17 cellular contexts compared by ENCODE assay signal in genomic region chr3:113161661-113162060, GRCh38. TPM values are rescaled to one million over a fixed set of nuclear protein-coding genes. Genes with fewer than 3 reads are reported as not detected.
A peak's percentile ranks its signal among the peaks of the same experiment; 100 is the strongest.
DNase-seq lines count a peak whose midpoint lies in the region; TF ChIP-seq lines count a peak whose summit lies in the region.
"Had no signal": no experiment of that assay in that cellular context is flagged by ENCODE, and none has a peak within 500 bp of the region (broad histone marks: within the 10 kb centered on the region; RNA-seq: fewer than 3 reads in every experiment).

No MANE protein-coding gene starts in this region.

- DNase-seq in DMS79 treated with DMSO at 0.1 percent for 48 hours (lab: John Stamatoyannopoulos, UW) (peak; percentile 85), esophagus muscularis mucosa (ENCODE audit: extremely low spot score) (peak; percentile 42), nephron progenitor cell (no peak), type B pancreatic cell (ENCODE audit: extremely low spot score, unreplicated experiment) (no peak), NCI-H774 (lab: John Stamatoyannopoulos, UW) (no peak), NCI-H2107 (lab: John Stamatoyannopoulos, UW) (no peak)
- no peak for DNase-seq in activated CD4-positive, alpha-beta memory T cell treated with anti-CD3 and anti-CD28 coated beads, Interleukin-2, amount 10 ng/mL, durations not matched to agents 7 days and 5 days
- DNase-seq: C1 segment of cervical spinal cord; Calu3; CD4-positive, alpha-beta T cell; DND-41; GDM1; GOT3; H9; IMR-90 had no signal

- H3K27ac ChIP-seq in esophagus muscularis mucosa (replicated peaks in 1 of 4): no peak overlapping the region

- POLR2A ChIA-PET in activated CD4-positive, alpha-beta memory T cell treated with anti-CD3 and anti-CD28 coated beads, Interleukin-2, amount 10 ng/mL, durations not matched to agents 7 days and 5 days (lab: Charles Lee): no interaction called here

- H3K27ac Mint-ChIP-seq in nephron progenitor cell: peak overlapping the region; percentile 60
- H3K27ac Mint-ChIP-seq in type B pancreatic cell: peak overlapping the region; percentile 5
- H3K27ac Mint-ChIP-seq in activated CD4-positive, alpha-beta memory T cell treated with anti-CD3 and anti-CD28 coated beads, Interleukin-2, amount 10 ng/mL, durations not matched to agents 7 days and 5 days: no peak overlapping the region
- H3K27ac Mint-ChIP-seq: B cell; CD4-positive, alpha-beta T cell; H9 had no signal

- CTCF ChIA-PET in activated CD4-positive, alpha-beta memory T cell treated with anti-CD3 and anti-CD28 coated beads, Interleukin-2, amount 10 ng/mL, durations not matched to agents 7 days and 5 days (lab: Charles Lee): no interaction called here

- no peak overlapping the region for H3K4me3 ChIP-seq in esophagus muscularis mucosa

- intact Hi-C loops in esophagus muscularis mucosa (cut with DNase I): no loop called here

- TF ChIP-seq EP300 in esophagus muscularis mucosa (IDR thresholded peaks at IDR 0.05): no peak

- TF ChIP-seq POLR2A in esophagus muscularis mucosa (IDR thresholded peaks at IDR 0.05; ENCODE audit: low read depth): no peak

- peaks cover 5 to 61% (median 51%) of the 10 kb centered on the region in 4 donors for H3K4me1 ChIP-seq in esophagus muscularis mucosa

- peaks cover 74% of the 10 kb centered on the region for H3K4me1 Mint-ChIP-seq in nephron progenitor cell
- peaks cover 69% of the 10 kb centered on the region for H3K4me1 Mint-ChIP-seq in type B pancreatic cell (ENCODE audit: unreplicated experiment)
- H3K4me1 Mint-ChIP-seq in activated CD4-positive, alpha-beta memory T cell treated with anti-CD3 and anti-CD28 coated beads, Interleukin-2, amount 10 ng/mL, durations not matched to agents 7 days and 5 days: no peaks in the 10 kb centered on the region
- H3K4me1 Mint-ChIP-seq: B cell had no signal

- H3K27me3 Mint-ChIP-seq in nephron progenitor cell (ENCODE audit: low read depth, poor library complexity) (peaks cover 2% of the 10 kb centered on the region), type B pancreatic cell (no peaks in the 10 kb centered on the region)
- peaks cover 10% of the 10 kb centered on the region for H3K27me3 Mint-ChIP-seq in activated CD4-positive, alpha-beta memory T cell treated with anti-CD3 and anti-CD28 coated beads, Interleukin-2, amount 10 ng/mL, durations not matched to agents 7 days and 5 days
- H3K27me3 Mint-ChIP-seq: CD4-positive, alpha-beta T cell had no signal

- TF ChIP-seq CTCF in esophagus muscularis mucosa (IDR thresholded peaks at IDR 0.05) (no peak), nephron progenitor cell (IDR thresholded peaks at IDR 0.05) (no peak), type B pancreatic cell (conservative IDR thresholded peaks at IDR 0.05) (no peak)

- H3K9me3 ChIP-seq in esophagus muscularis mucosa: no peaks in the 10 kb centered on the region

- H3K36me3 ChIP-seq in esophagus muscularis mucosa: no peaks in the 10 kb centered on the region

- H3K27me3 ChIP-seq in esophagus muscularis mucosa: no peaks in the 10 kb centered on the region

- H3K36me3 Mint-ChIP-seq in nephron progenitor cell (ENCODE audit: low read depth): no peaks in the 10 kb centered on the region
- peaks cover 8% of the 10 kb centered on the region for H3K36me3 Mint-ChIP-seq in type B pancreatic cell
- no peaks in the 10 kb centered on the region for H3K36me3 Mint-ChIP-seq in activated CD4-positive, alpha-beta memory T cell treated with anti-CD3 and anti-CD28 coated beads, Interleukin-2, amount 10 ng/mL, durations not matched to agents 7 days and 5 days (ENCODE audit: low read depth)

- WGBS in esophagus muscularis mucosa: 80% methylated on average over 3 of the region's 4 CpGs

- H3K9me3 Mint-ChIP-seq in nephron progenitor cell (no peaks in the 10 kb centered on the region), type B pancreatic cell (no peaks in the 10 kb centered on the region)
- H3K9me3 Mint-ChIP-seq in activated CD4-positive, alpha-beta memory T cell treated with anti-CD3 and anti-CD28 coated beads, Interleukin-2, amount 10 ng/mL, durations not matched to agents 7 days and 5 days: no peaks in the 10 kb centered on the region
- H3K9me3 Mint-ChIP-seq: CD4-positive, alpha-beta T cell; H9 had no signal

- no peak overlapping the region for H3K4me3 Mint-ChIP-seq in nephron progenitor cell
- no peak overlapping the region for H3K4me3 Mint-ChIP-seq in type B pancreatic cell
- no peak overlapping the region for H3K4me3 Mint-ChIP-seq in activated CD4-positive, alpha-beta memory T cell treated with anti-CD3 and anti-CD28 coated beads, Interleukin-2, amount 10 ng/mL, durations not matched to agents 7 days and 5 days
- H3K4me3 Mint-ChIP-seq: B cell; CD4-positive, alpha-beta T cell; H9 had no signal

RNA-seq across cellular contexts. Expression of gene BOC, which starts 49.7 kb away (rescaled TPM):
- total RNA-seq in esophagus muscularis mucosa (100 to 1,000 TPM in 1 of 4 donors, 10 to 100 TPM in 3; 87.2 to 119 (median 90.8) TPM), type B pancreatic cell (ENCODE audit: low replicate concordance) (36.7 and 219 TPM in 2 replicates)
- total RNA-seq in activated CD4-positive, alpha-beta memory T cell treated with anti-CD3 and anti-CD28 coated beads, Interleukin-2, amount 10 ng/mL, durations not matched to agents 7 days and 5 days: not detected
- total RNA-seq: CD4-positive, alpha-beta T cell; HT-29 had no signal

Comparison
In these comparisons a context has a peak if more than half of its experiments do, and no peak if none do; other contexts are left out.
1. DNase-seq: peak in DMS79 treated with DMSO at 0.1 percent for 48 hours (single experiment) and esophagus muscularis mucosa (single experiment); none in nephron progenitor cell (single experiment), type B pancreatic cell (single experiment), activated CD4-positive, alpha-beta memory T cell treated with anti-CD3 and anti-CD28 coated beads, Interleukin-2, amount 10 ng/mL, durations not matched to agents 7 days and 5 days (single experiment), NCI-H774 (single experiment) and NCI-H2107 (single experiment).
2. RNA of gene BOC, which starts 49.7 kb away (total RNA-seq): 36.7 to 219 TPM in type B pancreatic cell and 87.2 to 119 TPM in esophagus muscularis mucosa; not detected in activated CD4-positive, alpha-beta memory T cell treated with anti-CD3 and anti-CD28 coated beads, Interleukin-2, amount 10 ng/mL, durations not matched to agents 7 days and 5 days; every median in the first group is over 10 times any median in the second.